ENCODE assay signal across 1 cellular context in genomic region chr1:157311730-157312269, GRCh38.
TF ChIP-seq lines count a peak whose summit lies in the region.

No MANE protein-coding gene starts in this region.

TF ChIP-seq in GM23338, 12 proteins besides CTCF, POLR2A, EP300 and RAD21 (continued from another document):
- TF ChIP-seq, protein P1, sequence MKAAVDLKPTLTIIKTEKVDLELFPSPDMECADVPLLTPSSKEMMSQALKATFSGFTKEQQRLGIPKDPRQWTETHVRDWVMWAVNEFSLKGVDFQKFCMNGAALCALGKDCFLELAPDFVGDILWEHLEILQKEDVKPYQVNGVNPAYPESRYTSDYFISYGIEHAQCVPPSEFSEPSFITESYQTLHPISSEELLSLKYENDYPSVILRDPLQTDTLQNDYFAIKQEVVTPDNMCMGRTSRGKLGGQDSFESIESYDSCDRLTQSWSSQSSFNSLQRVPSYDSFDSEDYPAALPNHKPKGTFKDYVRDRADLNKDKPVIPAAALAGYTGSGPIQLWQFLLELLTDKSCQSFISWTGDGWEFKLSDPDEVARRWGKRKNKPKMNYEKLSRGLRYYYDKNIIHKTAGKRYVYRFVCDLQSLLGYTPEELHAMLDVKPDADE (IDR thresholded peaks at IDR 0.05) = no peak
- no peak for TF ChIP-seq ZNF462 (CRISPR knock-in tag; IDR thresholded peaks at IDR 0.05)
- TF ChIP-seq NANOG (IDR thresholded peaks at IDR 0.05; ENCODE audit: borderline replicate concordance) = no peak
- TF ChIP-seq EZH2 (IDR thresholded peaks at IDR 0.05; ENCODE audit: low read depth, unreplicated experiment) = no peak
- TF ChIP-seq POLR2AphosphoS5 (IDR thresholded peaks at IDR 0.05; ENCODE audit: low read depth) = no peak
- no peak for TF ChIP-seq JUNB (IDR thresholded peaks at IDR 0.05; ENCODE audit: unreplicated experiment)
